17 cellular contexts compared by ENCODE assay signal in the genomic region with DNA sequence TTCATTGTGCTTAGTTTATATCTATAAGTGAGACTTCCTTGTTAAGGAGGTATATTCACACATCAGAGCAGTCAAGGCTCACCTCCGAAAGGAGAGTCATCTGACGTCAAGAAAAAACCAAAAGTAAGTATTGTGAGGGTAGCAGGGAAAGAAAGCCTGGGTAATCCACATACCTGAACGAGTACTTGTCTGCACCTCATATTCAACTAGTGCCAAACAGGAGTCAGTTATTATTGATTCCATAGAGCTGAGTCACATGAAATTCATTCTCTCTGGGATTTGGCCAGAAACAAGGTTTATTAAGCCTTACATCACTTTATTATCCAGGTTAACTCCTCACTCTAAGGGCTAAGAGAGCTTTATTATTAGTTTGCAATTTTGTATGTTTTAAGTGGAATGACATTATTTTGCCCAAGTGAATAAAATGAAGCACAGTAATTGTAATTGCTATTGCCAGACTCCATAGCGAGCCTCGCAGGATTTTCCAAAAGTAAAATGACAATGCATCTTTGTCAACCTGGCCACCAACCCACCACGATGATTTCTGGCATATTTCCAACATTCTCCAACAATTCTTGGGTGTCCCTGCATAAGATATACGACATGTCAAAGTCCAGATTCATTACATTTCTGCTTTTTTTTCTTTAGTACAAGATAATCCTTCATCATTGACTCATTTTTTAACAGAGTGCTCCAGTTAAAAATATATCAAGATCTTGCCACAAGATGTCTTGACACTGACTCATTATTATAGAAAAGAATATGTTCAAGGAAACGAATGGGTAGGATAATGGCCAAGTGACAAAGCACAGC.
A peak's percentile ranks its signal among the peaks of the same experiment; 100 is the strongest.
DNase-seq lines count a peak whose midpoint lies in the region; ATAC-seq and TF ChIP-seq lines count a peak whose summit lies in the region.
"Had no signal": no experiment of that assay in that cellular context is flagged by ENCODE, and none has a peak within 500 bp of the region (broad histone marks: within the 10 kb centered on the region; RNA-seq: fewer than 3 reads in every experiment).

No MANE protein-coding gene starts in this region.

- POLR2A ChIA-PET in CD4-positive, alpha-beta T cell (lab: Charles Lee), result no interaction called here

- in situ Hi-C loops in brain microvascular endothelial cell (cut with HindIII; ENCODE audit: low pct_ligation_motif_present, low sequenced_read_pairs), result no loop called here

- intact Hi-C loops in activated naive CD4-positive, alpha-beta T cell treated with anti-CD3 and anti-CD28 coated beads for 36 hours (cut with micrococcal nuclease), result no loop called here
- intact Hi-C loops in CD4-positive, alpha-beta T cell (cut with DNase I, micrococcal nuclease), result no loop called here
- intact Hi-C loops in vagina (cut with DNase I), result no loop called here

- H3K27ac ChIP-seq in brain microvascular endothelial cell (peak overlapping the region; percentile 62), vagina (no peak overlapping the region)
- H3K27ac ChIP-seq in CD4-positive, alpha-beta T cell (ENCODE audit: low read depth, low read length), result no peak overlapping the region
- H3K27ac ChIP-seq: body of pancreas, C4-2B, prostate gland had no signal

- DNase-seq in AG10803 (ENCODE audit: low read depth) (peak; percentile 45), HT-29 (ENCODE audit: low spot score) (peak; percentile 23), brain microvascular endothelial cell (peak; percentile 53), kidney epithelial cell (ENCODE audit: low read depth) (peak; percentile 68), vagina (ENCODE audit: extremely low spot score in 2 of 2) (no peak)
- no peak for DNase-seq in activated naive CD4-positive, alpha-beta T cell treated with anti-CD3 and anti-CD28 coated beads for 36 hours
- DNase-seq in CD4-positive, alpha-beta T cell, result no peak
- DNase-seq: activated CD4-positive, alpha-beta T cell treated with anti-CD3 and anti-CD28 coated beads for 48 hours; body of pancreas; endodermal cell; NCI-H2107; stimulated activated naive CD4-positive, alpha-beta T cell; T-helper 1 cell had no signal

- CTCF ChIA-PET in activated naive CD4-positive, alpha-beta T cell treated with anti-CD3 and anti-CD28 coated beads for 36 hours (lab: Charles Lee), result no interaction called here
- CTCF ChIA-PET in CD4-positive, alpha-beta T cell (lab: Charles Lee), result no interaction called here

- no peak overlapping the region for H3K4me3 ChIP-seq in AG10803 (ENCODE audit: low read length)
- no peak overlapping the region for H3K4me3 ChIP-seq in brain microvascular endothelial cell (ENCODE audit: low read depth, low read length)
- no peak overlapping the region for H3K4me3 ChIP-seq in kidney epithelial cell (ENCODE audit: low read depth, low read length)
- no peak overlapping the region for H3K4me3 ChIP-seq in vagina
- H3K4me3 ChIP-seq: body of pancreas, prostate gland had no signal

- no peak overlapping the region for H3K4me3 Mint-ChIP-seq in activated naive CD4-positive, alpha-beta T cell treated with anti-CD3 and anti-CD28 coated beads for 36 hours
- no peak overlapping the region for H3K4me3 Mint-ChIP-seq in CD4-positive, alpha-beta T cell
- H3K4me3 Mint-ChIP-seq: activated T-helper 1 cell treated with anti-CD3 and anti-CD28 coated beads, Interleukin-12 subunit alpha, Interleukin-12 subunit beta, Interleukin-2, Interleukin-4 antibody, amounts not matched to agents 30 ng/mL and 10 ng/mL and 1 ng/mL, durations not matched to agents 14 hours and 24 hours and 36 hours; endodermal cell had no signal

- no peak for ATAC-seq in HG02970 (IDR thresholded peaks at IDR 0.05; ENCODE audit: low FRiP score, unreplicated experiment)
- no peak for ATAC-seq in CD4-positive, alpha-beta T cell (ENCODE audit: poor library complexity)
- ATAC-seq: body of pancreas had no signal

- no peaks in the 10 kb centered on the region for H3K4me1 Mint-ChIP-seq in activated naive CD4-positive, alpha-beta T cell treated with anti-CD3 and anti-CD28 coated beads for 36 hours (ENCODE audit: low read depth)
- no peaks in the 10 kb centered on the region for H3K4me1 Mint-ChIP-seq in CD4-positive, alpha-beta T cell (ENCODE audit: low read depth)
- H3K4me1 Mint-ChIP-seq: endodermal cell had no signal

- no peaks in the 10 kb centered on the region for H3K36me3 Mint-ChIP-seq in activated naive CD4-positive, alpha-beta T cell treated with anti-CD3 and anti-CD28 coated beads for 36 hours (ENCODE audit: low read depth)
- no peaks in the 10 kb centered on the region for H3K36me3 Mint-ChIP-seq in CD4-positive, alpha-beta T cell (ENCODE audit: low read depth)

- TF ChIP-seq CTCF in AG10803 (conservative IDR thresholded peaks at IDR 0.05; ENCODE audit: low read length) (no peak), brain microvascular endothelial cell (IDR thresholded peaks at IDR 0.05; ENCODE audit: low read depth, low read length, missing control alignments) (no peak), kidney epithelial cell (IDR thresholded peaks at IDR 0.05; ENCODE audit: insufficient read depth, low read length, poor library complexity, severe bottlenecking) (no peak), vagina (IDR thresholded peaks at IDR 0.05) (no peak)
- TF ChIP-seq CTCF in CD4-positive, alpha-beta T cell (IDR thresholded peaks at IDR 0.05), result no peak

- H3K9me3 ChIP-seq in CD4-positive, alpha-beta T cell (ENCODE audit: control insufficient read depth, low read length), result no peaks in the 10 kb centered on the region
- no peaks in the 10 kb centered on the region for H3K9me3 ChIP-seq in vagina
- H3K9me3 ChIP-seq: body of pancreas, prostate gland had no signal

- peaks cover 1% of the 10 kb centered on the region for H3K9me3 Mint-ChIP-seq in activated naive CD4-positive, alpha-beta T cell treated with anti-CD3 and anti-CD28 coated beads for 36 hours
- no peaks in the 10 kb centered on the region for H3K9me3 Mint-ChIP-seq in CD4-positive, alpha-beta T cell
- H3K9me3 Mint-ChIP-seq: activated T-helper 1 cell treated with anti-CD3 and anti-CD28 coated beads, Interleukin-12 subunit alpha, Interleukin-12 subunit beta, Interleukin-2, Interleukin-4 antibody, amounts not matched to agents 30 ng/mL and 10 ng/mL and 1 ng/mL, durations not matched to agents 14 hours and 24 hours and 36 hours; endodermal cell had no signal

- no peak overlapping the region for H3K27ac Mint-ChIP-seq in activated naive CD4-positive, alpha-beta T cell treated with anti-CD3 and anti-CD28 coated beads for 36 hours
- no peak overlapping the region for H3K27ac Mint-ChIP-seq in CD4-positive, alpha-beta T cell
- H3K27ac Mint-ChIP-seq: activated T-helper 1 cell treated with anti-CD3 and anti-CD28 coated beads, Interleukin-12 subunit alpha, Interleukin-12 subunit beta, Interleukin-2, Interleukin-4 antibody, amounts not matched to agents 30 ng/mL and 10 ng/mL and 1 ng/mL, durations not matched to agents 14 hours and 24 hours and 36 hours; endodermal cell had no signal

- H3K27me3 ChIP-seq in brain microvascular endothelial cell (replicated peaks) (no peaks in the 10 kb centered on the region), kidney epithelial cell (ENCODE audit: control insufficient read depth, insufficient read depth, low read length) (no peaks in the 10 kb centered on the region), vagina (no peaks in the 10 kb centered on the region)
- H3K27me3 ChIP-seq in CD4-positive, alpha-beta T cell (ENCODE audit: control insufficient read depth, insufficient read depth, low read length), result no peaks in the 10 kb centered on the region
- H3K27me3 ChIP-seq: body of pancreas had no signal

- no peaks in the 10 kb centered on the region for H3K4me1 ChIP-seq in vagina
- H3K4me1 ChIP-seq: body of pancreas, prostate gland had no signal

- no peaks in the 10 kb centered on the region for H3K36me3 ChIP-seq in brain microvascular endothelial cell (replicated peaks)
- no peaks in the 10 kb centered on the region for H3K36me3 ChIP-seq in kidney epithelial cell (ENCODE audit: control insufficient read depth, insufficient read depth, low read length)
- no peaks in the 10 kb centered on the region for H3K36me3 ChIP-seq in vagina
- H3K36me3 ChIP-seq: prostate gland had no signal

- TF ChIP-seq POLR2A in vagina (IDR thresholded peaks at IDR 0.05), result no peak

- H3K27me3 Mint-ChIP-seq in activated naive CD4-positive, alpha-beta T cell treated with anti-CD3 and anti-CD28 coated beads for 36 hours (ENCODE audit: low read depth), result no peaks in the 10 kb centered on the region
- H3K27me3 Mint-ChIP-seq in CD4-positive, alpha-beta T cell, result no peaks in the 10 kb centered on the region

Comparison
In these comparisons a context has a peak if more than half of its experiments do, and no peak if none do; other contexts are left out.
1. DNase-seq: peak in AG10803 (single experiment), HT-29 (single experiment), brain microvascular endothelial cell (single experiment) and kidney epithelial cell (single experiment); none in activated naive CD4-positive, alpha-beta T cell treated with anti-CD3 and anti-CD28 coated beads for 36 hours (single experiment), CD4-positive, alpha-beta T cell (0 of 10) and vagina (0 of 2).